ENCODE assay signal across 17 cellular contexts in the genomic region with DNA sequence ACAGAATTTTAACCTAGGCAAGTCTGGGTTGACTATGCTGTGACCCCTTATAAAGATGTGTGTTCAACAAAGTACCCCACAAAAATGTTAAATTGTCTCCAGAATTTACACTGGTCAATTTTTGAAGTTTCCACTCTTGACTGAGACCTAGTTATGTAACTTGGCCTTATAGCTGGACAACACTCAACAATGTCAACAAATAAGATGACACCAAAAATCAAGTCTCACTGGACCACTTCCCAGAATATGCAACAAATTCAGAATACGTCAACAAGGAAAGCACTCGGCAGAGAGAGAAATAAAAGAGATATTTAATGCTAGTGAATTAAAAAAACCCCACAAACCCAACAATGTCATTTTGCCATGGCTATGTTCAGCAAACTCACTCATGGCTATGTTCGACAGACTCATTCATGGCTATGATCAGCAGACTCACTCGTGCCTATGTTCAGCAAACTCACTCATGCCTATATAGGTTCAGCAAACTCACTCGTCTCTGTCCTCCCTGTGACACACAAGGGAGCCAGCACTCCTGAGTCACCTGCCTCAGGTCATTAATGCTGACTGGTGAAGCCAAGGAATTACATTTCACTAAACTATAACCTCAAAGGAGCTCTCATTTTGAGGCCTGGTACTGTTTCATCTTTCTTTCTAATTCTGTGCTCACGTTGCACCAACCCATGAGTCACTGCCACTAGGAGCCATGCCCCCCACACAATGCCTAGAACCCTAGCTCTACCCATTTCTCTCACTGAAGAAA.
DNase-seq lines count a peak whose midpoint lies in the region; ATAC-seq and TF ChIP-seq lines count a peak whose summit lies in the region.
"Had no signal": no experiment of that assay in that cellular context is flagged by ENCODE, and none has a peak within 500 bp of the region (broad histone marks: within the 10 kb centered on the region; RNA-seq: fewer than 3 reads in every experiment).

No MANE protein-coding gene starts in this region.

- H2AFZ ChIP-seq in IMR-90 (replicated peaks; ENCODE audit: low read length, poor library complexity) (no peak overlapping the region), trophoblast cell (ENCODE audit: insufficient read depth, low read length, poor library complexity) (no peak overlapping the region)

- no peak overlapping the region for H2BK120ac ChIP-seq in IMR-90 (ENCODE audit: low read depth, low read length)
- no peak overlapping the region for H2BK120ac ChIP-seq in trophoblast cell (ENCODE audit: insufficient read depth, low read length, poor library complexity)

- no peaks in the 10 kb centered on the region for H4K20me1 ChIP-seq in IMR-90 (ENCODE audit: insufficient read depth, low read length)

- H2BK5ac ChIP-seq in IMR-90 (ENCODE audit: low read depth, low read length, poor library complexity, severe bottlenecking) (no peak overlapping the region), trophoblast cell (ENCODE audit: low read depth, low read length, poor library complexity) (no peak overlapping the region)

- H3K27me3 Mint-ChIP-seq in activated T-cell treated with anti-CD3 and anti-CD28 coated beads, Interleukin-2, amount 50 U/mL, for 4 hours (ENCODE audit: low read depth), result no peaks in the 10 kb centered on the region
- H3K27me3 Mint-ChIP-seq: activated B cell treated with CpG ODN at 0.5 μM for 24 hours; activated T-cell treated with anti-CD3 and anti-CD28 coated beads, Interleukin-2, amount 50 U/mL, for 24 hours; CD8-positive, alpha-beta memory T cell; central memory CD8-positive, alpha-beta T cell had no signal

- H2BK15ac ChIP-seq in IMR-90 (ENCODE audit: low read depth, low read length), result no peak overlapping the region

- H3K4me1 ChIP-seq in IMR-90 (ENCODE audit: control insufficient read depth, insufficient read depth, low read length), result no peaks in the 10 kb centered on the region
- H3K4me1 ChIP-seq in trophoblast cell (ENCODE audit: control insufficient read depth in 1 of 2, insufficient read depth in 2 of 2, low read length in 2 of 2), result no peaks in the 10 kb centered on the region
- H3K4me1 ChIP-seq: adrenal gland had no signal

- H3K9me1 ChIP-seq in IMR-90 (ENCODE audit: insufficient read depth, low read length), result 0 out of 2 replicates have a peak, but pooled peaks cover 2% of the 10 kb centered on the region

- H3K23ac ChIP-seq in IMR-90 (ENCODE audit: low read depth, low read length), result no peak overlapping the region
- no peak overlapping the region for H3K23ac ChIP-seq in trophoblast cell (ENCODE audit: low read length)

- TF ChIP-seq CTCF in IMR-90 (conservative IDR thresholded peaks at IDR 0.05; ENCODE audit: low read depth, low read length), result no peak

- TF ChIP-seq RAD21 in IMR-90 (IDR thresholded peaks at IDR 0.05; ENCODE audit: low read length), result no peak

- H2AK9ac ChIP-seq in IMR-90 (replicated peaks; ENCODE audit: low read depth, low read length, poor library complexity), result no peak overlapping the region

- no peak for DNase-seq in activated T-cell treated with anti-CD3 and anti-CD28 coated beads, Interleukin-2, amount 50 U/mL, for 4 hours
- DNase-seq in activated T-cell treated with anti-CD3 and anti-CD28 coated beads for 4 hours, result no peak
- peak; percentile 34 for DNase-seq in IMR-90
- peak; percentile 59 for DNase-seq in epithelial cell of prostate (ENCODE audit: low read depth, low spot score)
- peak; percentile 15 to 25 for DNase-seq in trophoblast cell
- DNase-seq in NCI-H510A treated with DMSO at 0.1 percent for 48 hours (lab: John Stamatoyannopoulos, UW), result no peak
- DNase-seq in midbrain (lab: John Stamatoyannopoulos, UW), result no peak
- DNase-seq: activated B cell treated with CpG ODN at 0.5 μM for 24 hours; activated T-cell treated with anti-CD3 and anti-CD28 coated beads, Interleukin-2, amount 50 U/mL, for 24 hours; adrenal gland; CD8-positive, alpha-beta memory T cell; foreskin melanocyte; NCI-H1436; SIG-M5 had no signal

- in situ Hi-C loops in IMR-90 (cut with MboI; ENCODE audit: low sequenced_read_pairs), result no loop called here

- no peak overlapping the region for H3K4me3 Mint-ChIP-seq in activated T-cell treated with anti-CD3 and anti-CD28 coated beads, Interleukin-2, amount 50 U/mL, for 4 hours
- H3K4me3 Mint-ChIP-seq: activated B cell treated with CpG ODN at 0.5 μM for 24 hours; activated T-cell treated with anti-CD3 and anti-CD28 coated beads, Interleukin-2, amount 50 U/mL, for 24 hours; CD8-positive, alpha-beta memory T cell; central memory CD8-positive, alpha-beta T cell; T-helper 1 cell treated with Interleukin-12 subunit alpha and Interleukin-12 subunit beta and Interleukin-4 antibody, amounts not matched to agents 30 μg/mL and 1 μg/mL, for 36 hours had no signal

- POLR2A ChIA-PET in IMR-90 (lab: Charles Lee; ENCODE audit: unreplicated experiment), result no interaction called here

- H3K4me2 ChIP-seq in IMR-90 (ENCODE audit: low read depth, low read length) (no peak overlapping the region), trophoblast cell (ENCODE audit: low read length) (no peak overlapping the region)

- H3K4ac ChIP-seq in IMR-90 (ENCODE audit: low read depth, low read length) (no peak overlapping the region), trophoblast cell (ENCODE audit: low read depth, low read length) (no peak overlapping the region)

- H3K27me3 ChIP-seq in IMR-90 (ENCODE audit: control insufficient read depth, insufficient read depth, low read length), result no peaks in the 10 kb centered on the region
- no peaks in the 10 kb centered on the region for H3K27me3 ChIP-seq in trophoblast cell (ENCODE audit: insufficient read depth, low read length)
- H3K27me3 ChIP-seq: adrenal gland had no signal

- H4K91ac ChIP-seq in IMR-90 (ENCODE audit: insufficient read depth, low read depth, low read length), result no peak overlapping the region
- no peak overlapping the region for H4K91ac ChIP-seq in trophoblast cell (ENCODE audit: low read depth, low read length)

- no peak overlapping the region for H2BK20ac ChIP-seq in IMR-90 (ENCODE audit: low read depth, low read length)

- no peaks in the 10 kb centered on the region for H3K4me1 Mint-ChIP-seq in activated T-cell treated with anti-CD3 and anti-CD28 coated beads, Interleukin-2, amount 50 U/mL, for 4 hours (ENCODE audit: low read depth)
- H3K4me1 Mint-ChIP-seq: activated B cell treated with CpG ODN at 0.5 μM for 24 hours had no signal

- H3K14ac ChIP-seq in IMR-90 (replicated peaks; ENCODE audit: low read depth, low read length), result no peak overlapping the region
- no peak overlapping the region for H3K14ac ChIP-seq in trophoblast cell (ENCODE audit: low read length)

- no TSS peak for BruUV-seq in IMR-90 (replicated peaks; lab: Mats Ljungman, UMichigan)

- H4K5ac ChIP-seq in IMR-90 (ENCODE audit: low read depth, low read length), result no peak overlapping the region

- intact Hi-C loops in IMR-90 (cut with micrococcal nuclease), result no loop called here

- no peak overlapping the region for H3K18ac ChIP-seq in IMR-90 (ENCODE audit: low read depth, low read length)
- H3K18ac ChIP-seq in trophoblast cell (ENCODE audit: low read length), result no peak overlapping the region

- peaks cover 49% of the 10 kb centered on the region for H3K36me3 Mint-ChIP-seq in activated T-cell treated with anti-CD3 and anti-CD28 coated beads, Interleukin-2, amount 50 U/mL, for 4 hours (ENCODE audit: insufficient read depth)

- H3K9ac ChIP-seq in IMR-90 (ENCODE audit: low read depth, low read length) (no peak overlapping the region), trophoblast cell (ENCODE audit: low read length) (no peak overlapping the region)

- no peaks in the 10 kb centered on the region for H3K79me1 ChIP-seq in IMR-90 (ENCODE audit: low read depth in 1 of 2, low read length in 2 of 2)
- H3K79me1 ChIP-seq in trophoblast cell (ENCODE audit: low read length), result no peaks in the 10 kb centered on the region

- H3K9me3 ChIP-seq in IMR-90 (ENCODE audit: control insufficient read depth, insufficient read depth, low read length) (no peaks in the 10 kb centered on the region), trophoblast cell (ENCODE audit: insufficient read depth, low read depth, low read length) (no peaks in the 10 kb centered on the region)
- H3K9me3 ChIP-seq: adrenal gland had no signal

- no peak overlapping the region for H3K27ac ChIP-seq in IMR-90 (ENCODE audit: insufficient read depth, low read length)
- H3K27ac ChIP-seq in epithelial cell of prostate, result peak overlapping the region; percentile 61
- no peak overlapping the region for H3K27ac ChIP-seq in trophoblast cell (ENCODE audit: low read depth, low read length)
- H3K27ac ChIP-seq: adrenal gland had no signal

- H3K4me3 ChIP-seq in IMR-90 (ENCODE audit: insufficient read depth, low read depth, low read length) (no peak overlapping the region), trophoblast cell (ENCODE audit: low read depth, low read length) (no peak overlapping the region)
- H3K4me3 ChIP-seq: adrenal gland had no signal

- H2AK5ac ChIP-seq in IMR-90 (ENCODE audit: low read depth, low read length) (no peak overlapping the region), trophoblast cell (ENCODE audit: low read length) (no peak overlapping the region)

- ATAC-seq in activated T-cell treated with anti-CD3 and anti-CD28 coated beads, Interleukin-2, amount 50 U/mL, for 4 hours, result peak; percentile 59 to 77
- ATAC-seq in IMR-90 (ENCODE audit: low read depth) (no peak), HG02885 (IDR thresholded peaks at IDR 0.05; ENCODE audit: poor library complexity, unreplicated experiment) (no peak)

- no peaks in the 10 kb centered on the region for H3K9me3 Mint-ChIP-seq in activated T-cell treated with anti-CD3 and anti-CD28 coated beads, Interleukin-2, amount 50 U/mL, for 4 hours
- H3K9me3 Mint-ChIP-seq: activated B cell treated with CpG ODN at 0.5 μM for 24 hours; activated T-cell treated with anti-CD3 and anti-CD28 coated beads, Interleukin-2, amount 50 U/mL, for 24 hours; CD8-positive, alpha-beta memory T cell; central memory CD8-positive, alpha-beta T cell had no signal

- H3K36me3 ChIP-seq in IMR-90 (ENCODE audit: control insufficient read depth, insufficient read depth, low read length), result peaks cover 7% of the 10 kb centered on the region; the same call in 1 of the 2 replicates
- H3K36me3 ChIP-seq in trophoblast cell (ENCODE audit: control insufficient read depth in 1 of 2, insufficient read depth in 2 of 2, low read length in 2 of 2), result peaks cover 10 to 11% of the 10 kb centered on the region in 2 experiments

- TF ChIP-seq POLR2A in IMR-90 (IDR thresholded peaks at IDR 0.05; ENCODE audit: low read depth, low read length), result no peak

- dilution Hi-C loops in IMR-90 (cut with HindIII; ENCODE audit: low sequenced_read_pairs, unreplicated experiment), result no loop called here

- WGBS in IMR-90 (ENCODE audit: extremely low coverage in 2 of 2, insufficient read length in 1 of 2), 2 experiments, result 100% methylated on average over 1 of the region's 6 CpGs; no CpG with 5 or more reads in 1 of the 2 experiments
- WGBS in trophoblast cell (ENCODE audit: extremely low coverage, insufficient coverage, insufficient read length), result no CpG with 5 or more reads among the region's 6 CpGs

- no peak overlapping the region for H3K56ac ChIP-seq in IMR-90 (ENCODE audit: extremely low read depth, insufficient read depth, low read length)

- CTCF ChIA-PET in IMR-90 (lab: Yijun Ruan, JAX), result no interaction called here

- H2BK12ac ChIP-seq in trophoblast cell (ENCODE audit: low read length), result no peak overlapping the region

- no peaks in the 10 kb centered on the region for H3K79me2 ChIP-seq in trophoblast cell (ENCODE audit: control insufficient read depth, insufficient read depth, low read length, poor library complexity)

- H4K12ac ChIP-seq in trophoblast cell (ENCODE audit: low read depth, low read length), result no peak overlapping the region

- H4K8ac ChIP-seq in IMR-90 (ENCODE audit: low read depth in 2 of 2, low read length in 2 of 2), result no peak overlapping the region
- H4K8ac ChIP-seq in trophoblast cell (ENCODE audit: low read depth, low read length), result no peak overlapping the region

Comparison
In these comparisons a context has a peak if more than half of its experiments do, and no peak if none do; other contexts are left out.
1. ATAC-seq: peak in activated T-cell treated with anti-CD3 and anti-CD28 coated beads, Interleukin-2, amount 50 U/mL, for 4 hours (2 of 2); none in IMR-90 (single experiment) and HG02885 (single experiment).
2. DNase-seq: peak in IMR-90 (single experiment), epithelial cell of prostate (single experiment) and trophoblast cell (2 of 2); none in activated T-cell treated with anti-CD3 and anti-CD28 coated beads, Interleukin-2, amount 50 U/mL, for 4 hours (single experiment), activated T-cell treated with anti-CD3 and anti-CD28 coated beads for 4 hours (single experiment), NCI-H510A treated with DMSO at 0.1 percent for 48 hours (single experiment) and midbrain (single experiment).